In the genomic region with DNA sequence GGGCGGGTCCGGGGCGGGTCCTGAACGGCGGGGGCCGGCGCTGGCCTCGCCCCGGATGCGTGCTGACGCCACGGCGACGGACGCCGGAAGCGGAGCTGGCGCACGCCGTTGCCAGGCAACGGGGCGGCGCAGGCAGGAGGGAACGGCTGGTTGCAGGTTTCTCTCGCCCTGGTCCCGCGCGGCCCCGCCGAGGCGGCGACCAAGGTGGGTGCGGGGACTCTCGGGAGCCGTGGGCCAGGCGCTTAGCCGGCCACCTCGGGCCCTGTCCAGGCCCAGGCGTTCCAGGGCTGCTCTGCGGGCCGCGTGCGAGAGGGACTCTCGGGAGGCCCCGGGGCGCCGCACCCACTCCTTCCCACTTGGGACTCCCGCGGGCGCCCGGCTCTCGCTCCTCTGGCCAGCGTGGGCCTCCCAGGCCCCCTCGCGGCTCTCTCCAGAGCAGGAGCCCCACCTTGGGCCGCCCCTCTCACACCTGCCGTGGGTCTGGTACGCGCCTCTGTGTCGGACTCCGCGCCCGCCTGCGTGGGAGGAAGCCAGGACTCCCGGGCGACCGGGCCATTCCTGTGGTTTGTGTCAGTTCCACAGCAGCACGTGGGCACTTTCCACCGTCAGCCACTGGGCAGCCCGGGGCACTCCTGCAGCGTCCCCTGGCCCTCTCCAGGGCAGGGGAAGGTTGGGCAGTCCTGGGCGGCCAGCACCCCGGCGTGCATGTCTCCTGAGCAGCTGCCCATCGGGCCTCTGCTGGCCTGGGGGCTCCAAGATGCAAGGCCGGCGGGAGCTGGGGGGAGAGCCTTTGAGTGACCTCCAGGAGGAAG, we compare ENCODE assay signal across 8 cellular contexts. TPM values are rescaled to one million over a fixed set of nuclear protein-coding genes. Genes with fewer than 3 reads are reported as not detected.
DNase-seq lines count a peak whose midpoint lies in the region; ATAC-seq and TF ChIP-seq lines count a peak whose summit lies in the region.

TSS of gene CLBA1 (plus strand) at position 114 of the 812 bp plus-strand sequence. CDS start at position 758, 644 bp downstream.

- DNase-seq in AG08396 (ENCODE audit: low spot score), result peak; percentile 99
- peak; percentile 89 for DNase-seq in NCI-H226
- DNase-seq in activated CD4-positive, alpha-beta T cell treated with anti-CD3 and anti-CD28 coated beads for 1 hour, result peak; percentile 81
- DNase-seq in coronary artery (ENCODE audit: low spot score), result peak; percentile 92
- DNase-seq in left lobe of liver (ENCODE audit: low spot score), result peak; percentile 93
- peak; percentile 84 for DNase-seq in stimulated activated CD4-positive, alpha-beta T cell treated with anti-CD3 and anti-CD28 coated beads, Interleukin-1b, Interleukin-23, amount 100 ng/mL, for 48 hours

- no peak for TF ChIP-seq CTCF in coronary artery (IDR thresholded peaks at IDR 0.05)

- peak within 1 kb of the TSS; percentile 89 for H3K4me3 ChIP-seq in coronary artery

- peak within 1 kb of the TSS; percentile 7 to 75 for H3K27ac ChIP-seq in coronary artery

- ATAC-seq in GM18867 (IDR thresholded peaks at IDR 0.05; ENCODE audit: unreplicated experiment) (peak; percentile 90), HG03103 (IDR thresholded peaks at IDR 0.05; ENCODE audit: low read depth, unreplicated experiment) (peak; percentile 94), left lobe of liver (peak; percentile 95)

RNA-seq across cellular contexts. Expression of gene CLBA1, which starts in this region (rescaled TPM):
- 2.2 TPM for total RNA-seq in left lobe of liver

Comparison
In these comparisons a context has a peak if more than half of its experiments do, and no peak if none do; other contexts are left out.
1. Peak in every context shown above with its lines: DNase-seq, ATAC-seq, H3K4me3 ChIP-seq and H3K27ac ChIP-seq.